Comparison of ENCODE assay signal across 24 cellular contexts in the genomic region with DNA sequence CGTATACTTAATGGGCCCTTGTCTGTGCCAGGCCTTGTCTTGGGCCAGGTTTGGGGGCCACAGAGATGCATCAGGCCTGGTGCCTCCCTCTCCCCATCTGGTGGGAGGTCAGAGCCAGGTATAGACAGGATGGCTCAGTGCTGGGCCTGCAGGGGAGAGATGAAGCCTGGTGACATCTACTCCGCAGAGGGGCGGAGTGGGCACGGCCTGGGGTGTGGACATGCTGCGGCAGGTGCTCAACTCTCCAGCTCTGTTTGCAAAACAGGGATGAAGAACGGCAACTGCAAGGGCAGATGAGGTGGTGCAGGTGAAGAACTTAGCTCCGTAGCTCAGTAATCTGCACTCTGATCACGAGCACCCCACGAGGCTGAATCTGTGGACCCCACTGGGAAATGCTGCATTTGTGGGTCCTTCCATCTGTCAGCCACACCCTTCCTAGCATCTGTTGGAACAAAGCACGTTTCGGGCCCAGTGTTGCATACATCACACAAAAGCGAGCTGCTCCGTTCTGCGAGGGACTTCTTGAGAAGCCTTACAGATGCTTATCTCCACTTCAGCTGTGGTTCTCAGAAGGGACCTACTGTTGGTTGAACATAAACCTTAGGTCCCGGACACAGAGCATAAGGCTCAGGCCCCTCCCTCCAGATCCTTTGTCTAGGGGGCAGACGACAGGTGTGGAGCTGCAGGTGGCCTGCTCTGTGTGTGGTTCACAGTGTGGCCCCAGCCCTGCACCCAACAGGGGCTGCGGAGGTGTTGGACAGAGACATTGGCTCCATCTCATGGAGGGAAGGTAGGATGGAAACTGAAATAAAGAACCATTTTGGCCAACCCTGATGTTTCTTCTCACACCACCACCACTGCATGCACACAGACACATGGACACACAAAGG.
DNase-seq lines count a peak whose midpoint lies in the region; ATAC-seq and TF ChIP-seq lines count a peak whose summit lies in the region.
"Had no signal": no experiment of that assay in that cellular context is flagged by ENCODE, and none has a peak within 500 bp of the region (broad histone marks: within the 10 kb centered on the region; RNA-seq: fewer than 3 reads in every experiment).

No MANE protein-coding gene starts in this region.

- no peaks in the 10 kb centered on the region for H3K36me3 ChIP-seq in trophoblast cell (ENCODE audit: control insufficient read depth in 1 of 2, insufficient read depth in 2 of 2, low read length in 2 of 2)
- no peaks in the 10 kb centered on the region for H3K36me3 ChIP-seq in smooth muscle cell (ENCODE audit: low read depth)
- H3K36me3 ChIP-seq: BLaER1 treated with 17β-estradiol and CSF1 and Interleukin-3, amounts not matched to agents 10 nM and 100 nM; left lung; SJCRH30; suprapubic skin; vagina had no signal

- H3K79me2 ChIP-seq in trophoblast cell (ENCODE audit: control insufficient read depth, insufficient read depth, low read length, poor library complexity) (no peaks in the 10 kb centered on the region), smooth muscle cell (ENCODE audit: low read depth) (no peaks in the 10 kb centered on the region)

- no peak overlapping the region for H3K4me2 ChIP-seq in trophoblast cell (ENCODE audit: low read length)
- no peak overlapping the region for H3K4me2 ChIP-seq in smooth muscle cell
- H3K4me2 ChIP-seq: BLaER1 treated with 17β-estradiol and CSF1 and Interleukin-3, amounts not matched to agents 10 nM and 100 nM had no signal

- no peak for TF ChIP-seq CTCF in smooth muscle cell (IDR thresholded peaks at IDR 0.05; ENCODE audit: borderline replicate concordance, insufficient read depth, poor library complexity, severe bottlenecking)

- POLR2A ChIA-PET in activated CD4-positive, alpha-beta T cell treated with anti-CD3 and anti-CD28 coated beads, Interleukin-2, amount 10 ng/mL, durations not matched to agents 7 days and 5 days (lab: Charles Lee), result no interaction called here

- H3K9ac ChIP-seq in trophoblast cell (ENCODE audit: low read length), result no peak overlapping the region
- H3K9ac ChIP-seq in smooth muscle cell (ENCODE audit: low read depth), result no peak overlapping the region
- H3K9ac ChIP-seq: BLaER1 treated with 17β-estradiol and CSF1 and Interleukin-3, amounts not matched to agents 10 nM and 100 nM had no signal

- peak overlapping the region; percentile 7 for H3K14ac ChIP-seq in trophoblast cell (ENCODE audit: low read length)

- H3K27me3 Mint-ChIP-seq in activated CD4-positive, alpha-beta T cell treated with anti-CD3 and anti-CD28 coated beads, Interleukin-2, amount 10 ng/mL, durations not matched to agents 7 days and 5 days, result peaks cover 10% of the 10 kb centered on the region
- peaks cover 5% of the 10 kb centered on the region for H3K27me3 Mint-ChIP-seq in activated T-helper 1 cell treated with anti-CD3 and anti-CD28 coated beads, Interleukin-12 subunit alpha, Interleukin-12 subunit beta, Interleukin-2, Interleukin-4 antibody, amounts not matched to agents 30 ng/mL and 10 ng/mL and 1 ng/mL, durations not matched to agents 14 hours and 24 hours and 36 hours (ENCODE audit: insufficient read depth)
- H3K27me3 Mint-ChIP-seq: central memory CD8-positive, alpha-beta T cell; T-helper 17 cell had no signal

- no peak overlapping the region for H4K91ac ChIP-seq in trophoblast cell (ENCODE audit: low read depth, low read length)

- H3K4me3 Mint-ChIP-seq in activated CD4-positive, alpha-beta T cell treated with anti-CD3 and anti-CD28 coated beads, Interleukin-2, amount 10 ng/mL, durations not matched to agents 7 days and 5 days, result no peak overlapping the region
- H3K4me3 Mint-ChIP-seq in activated T-helper 1 cell treated with anti-CD3 and anti-CD28 coated beads, Interleukin-12 subunit alpha, Interleukin-12 subunit beta, Interleukin-2, Interleukin-4 antibody, amounts not matched to agents 30 ng/mL and 10 ng/mL and 1 ng/mL, durations not matched to agents 14 hours and 24 hours and 36 hours, result no peak overlapping the region
- H3K4me3 Mint-ChIP-seq: activated T-cell treated with anti-CD3 and anti-CD28 coated beads, Interleukin-2, amount 50 U/mL, for 4 hours; central memory CD8-positive, alpha-beta T cell; nephron; T-helper 17 cell had no signal

- H3K4me1 ChIP-seq in trophoblast cell (ENCODE audit: control insufficient read depth in 1 of 2, insufficient read depth in 2 of 2, low read length in 2 of 2), result peaks cover 18 to 19% of the 10 kb centered on the region in 2 experiments
- H3K4me1 ChIP-seq in smooth muscle cell (ENCODE audit: low read depth), result no peaks in the 10 kb centered on the region
- H3K4me1 ChIP-seq: SJCRH30, vagina had no signal

- no peaks in the 10 kb centered on the region for H4K20me1 ChIP-seq in smooth muscle cell (ENCODE audit: low read depth)
- H4K20me1 ChIP-seq: BLaER1 treated with 17β-estradiol and CSF1 and Interleukin-3, amounts not matched to agents 10 nM and 100 nM had no signal

- peaks cover under 1% of the 10 kb centered on the region for H3F3A ChIP-seq in smooth muscle cell (ENCODE audit: low read depth)

- H2AFZ ChIP-seq in trophoblast cell (ENCODE audit: insufficient read depth, low read length, poor library complexity), result no peak overlapping the region
- H2AFZ ChIP-seq in smooth muscle cell (ENCODE audit: low read depth), result no peak overlapping the region

- no peak overlapping the region for H3K27ac ChIP-seq in trophoblast cell (ENCODE audit: low read depth, low read length)
- H3K27ac ChIP-seq in smooth muscle cell (ENCODE audit: low read depth), result no peak overlapping the region
- H3K27ac ChIP-seq: BLaER1 treated with 17β-estradiol and CSF1 and Interleukin-3, amounts not matched to agents 10 nM and 100 nM; left lung; SJCRH30; suprapubic skin; vagina; VCaP had no signal

- H3K18ac ChIP-seq in trophoblast cell (ENCODE audit: low read length), result no peak overlapping the region

- no peak overlapping the region for H2BK12ac ChIP-seq in trophoblast cell (ENCODE audit: low read length)

- peak; percentile 17 for DNase-seq in activated CD4-positive, alpha-beta T cell treated with anti-CD3 and anti-CD28 coated beads, Interleukin-2, amount 10 ng/mL, durations not matched to agents 7 days and 5 days
- DNase-seq in activated CD4-positive, alpha-beta T cell treated with anti-CD3 and anti-CD28 coated beads, Interleukin-2, amount 50 U/mL, for 1 hour, result no peak
- DNase-seq in NCI-H146 treated with DMSO at 0.1 percent for 48 hours (lab: John Stamatoyannopoulos, UW; ENCODE audit: unreplicated experiment) (peak; percentile 89), trophoblast cell (no peak), smooth muscle cell (lab: John Stamatoyannopoulos, UW; ENCODE audit: unreplicated experiment) (no peak), globus pallidus (ENCODE audit: low spot score) (no peak)
- no peak for DNase-seq in activated T-helper 1 cell treated with anti-CD3 and anti-CD28 coated beads, Interleukin-12 subunit alpha, Interleukin-12 subunit beta, Interleukin-2, Interleukin-4 antibody, amounts not matched to agents 30 ng/mL and 10 ng/mL and 1 ng/mL, durations not matched to agents 14 hours and 24 hours and 36 hours (ENCODE audit: low spot score)
- DNase-seq: ACHN; activated T-cell treated with anti-CD3 and anti-CD28 coated beads, Interleukin-2, amount 50 U/mL, for 4 hours; IMR-90; left lung; midbrain; NCI-H1105 treated with DMSO at 0.1 percent for 48 hours; SJCRH30; T-helper 17 cell had no signal

- no peak overlapping the region for H2AK5ac ChIP-seq in trophoblast cell (ENCODE audit: low read length)

- H3K79me1 ChIP-seq in trophoblast cell (ENCODE audit: low read length), result peaks cover 15% of the 10 kb centered on the region

- no peak overlapping the region for H3K23ac ChIP-seq in trophoblast cell (ENCODE audit: low read length)

- H3K27me3 ChIP-seq in trophoblast cell (ENCODE audit: insufficient read depth, low read length) (no peaks in the 10 kb centered on the region), smooth muscle cell (ENCODE audit: low read depth) (no peaks in the 10 kb centered on the region)
- H3K27me3 ChIP-seq: BLaER1 treated with 17β-estradiol and CSF1 and Interleukin-3, amounts not matched to agents 10 nM and 100 nM; left lung; SJCRH30; suprapubic skin; vagina had no signal

- no peak for ATAC-seq in GM18520 (IDR thresholded peaks at IDR 0.05; ENCODE audit: unreplicated experiment)
- ATAC-seq: activated naive CD4-positive, alpha-beta T cell treated with anti-CD3 and anti-CD28 coated beads, Interleukin-2, amount 50 U/mL, for 72 hours; activated T-cell treated with anti-CD3 and anti-CD28 coated beads, Interleukin-2, amount 50 U/mL, for 4 hours; left lung; Panc1; T-helper 17 cell had no signal

- no peaks in the 10 kb centered on the region for H3K9me3 ChIP-seq in trophoblast cell (ENCODE audit: insufficient read depth, low read depth, low read length)
- no peaks in the 10 kb centered on the region for H3K9me3 ChIP-seq in smooth muscle cell (replicated peaks; ENCODE audit: low read depth)
- H3K9me3 ChIP-seq: left lung, SJCRH30, suprapubic skin, vagina had no signal

- H3K4me3 ChIP-seq in trophoblast cell (ENCODE audit: low read depth, low read length) (no peak overlapping the region), smooth muscle cell (no peak overlapping the region)
- H3K4me3 ChIP-seq: BLaER1 treated with 17β-estradiol and CSF1 and Interleukin-3, amounts not matched to agents 10 nM and 100 nM; left lung; SJCRH30; suprapubic skin; vagina had no signal

- no peak overlapping the region for H2BK5ac ChIP-seq in trophoblast cell (ENCODE audit: low read depth, low read length, poor library complexity)

- no peak overlapping the region for H2BK120ac ChIP-seq in trophoblast cell (ENCODE audit: insufficient read depth, low read length, poor library complexity)

- intact Hi-C loops in activated T-helper 1 cell treated with anti-CD3 and anti-CD28 coated beads, Interleukin-12 subunit alpha, Interleukin-12 subunit beta, Interleukin-2, Interleukin-4 antibody, amounts not matched to agents 30 ng/mL and 10 ng/mL and 1 ng/mL, durations not matched to agents 14 hours and 24 hours and 36 hours (cut with micrococcal nuclease), result no loop called here

- H3K36me3 Mint-ChIP-seq in activated CD4-positive, alpha-beta T cell treated with anti-CD3 and anti-CD28 coated beads, Interleukin-2, amount 10 ng/mL, durations not matched to agents 7 days and 5 days (ENCODE audit: low read depth), result no peaks in the 10 kb centered on the region
- peaks cover 1% of the 10 kb centered on the region for H3K36me3 Mint-ChIP-seq in activated T-helper 1 cell treated with anti-CD3 and anti-CD28 coated beads, Interleukin-12 subunit alpha, Interleukin-12 subunit beta, Interleukin-2, Interleukin-4 antibody, amounts not matched to agents 30 ng/mL and 10 ng/mL and 1 ng/mL, durations not matched to agents 14 hours and 24 hours and 36 hours (ENCODE audit: low read depth)
- H3K36me3 Mint-ChIP-seq: activated naive CD4-positive, alpha-beta T cell treated with anti-CD3 and anti-CD28 coated beads, Interleukin-2, amount 50 U/mL, for 72 hours had no signal

- CTCF ChIA-PET in activated CD4-positive, alpha-beta T cell treated with anti-CD3 and anti-CD28 coated beads, Interleukin-2, amount 10 ng/mL, durations not matched to agents 7 days and 5 days (lab: Charles Lee), result interaction anchor here (0.6 to 1.6 kb wide), 3 partner anchors 13 to 218 kb away, joined by 3 to 5 read pairs (median 3); no protein-coding TSS in a partner anchor

- no peaks in the 10 kb centered on the region for H3K9me3 Mint-ChIP-seq in activated CD4-positive, alpha-beta T cell treated with anti-CD3 and anti-CD28 coated beads, Interleukin-2, amount 10 ng/mL, durations not matched to agents 7 days and 5 days
- peaks cover 4% of the 10 kb centered on the region for H3K9me3 Mint-ChIP-seq in activated T-helper 1 cell treated with anti-CD3 and anti-CD28 coated beads, Interleukin-12 subunit alpha, Interleukin-12 subunit beta, Interleukin-2, Interleukin-4 antibody, amounts not matched to agents 30 ng/mL and 10 ng/mL and 1 ng/mL, durations not matched to agents 14 hours and 24 hours and 36 hours
- H3K9me3 Mint-ChIP-seq: activated naive CD4-positive, alpha-beta T cell treated with anti-CD3 and anti-CD28 coated beads, Interleukin-2, amount 50 U/mL, for 72 hours; activated T-cell treated with anti-CD3 and anti-CD28 coated beads, Interleukin-2, amount 50 U/mL, for 4 hours; central memory CD8-positive, alpha-beta T cell; nephron had no signal

- H4K12ac ChIP-seq in trophoblast cell (ENCODE audit: low read depth, low read length), result no peak overlapping the region

- peak overlapping the region; percentile 67 for H3K27ac Mint-ChIP-seq in activated CD4-positive, alpha-beta T cell treated with anti-CD3 and anti-CD28 coated beads, Interleukin-2, amount 10 ng/mL, durations not matched to agents 7 days and 5 days
- peak overlapping the region; percentile 44 for H3K27ac Mint-ChIP-seq in activated T-helper 1 cell treated with anti-CD3 and anti-CD28 coated beads, Interleukin-12 subunit alpha, Interleukin-12 subunit beta, Interleukin-2, Interleukin-4 antibody, amounts not matched to agents 30 ng/mL and 10 ng/mL and 1 ng/mL, durations not matched to agents 14 hours and 24 hours and 36 hours
- H3K27ac Mint-ChIP-seq: nephron, T-helper 17 cell had no signal

- no CpG with 5 or more reads among the region's 17 CpGs for WGBS in trophoblast cell (ENCODE audit: extremely low coverage, insufficient coverage, insufficient read length)
- 95% methylated on average over 17 of the region's 17 CpGs for WGBS in smooth muscle cell (ENCODE audit: low lambda C conversion rate)

- no peak overlapping the region for H3K4ac ChIP-seq in trophoblast cell (ENCODE audit: low read depth, low read length)

- no peak overlapping the region for H4K8ac ChIP-seq in trophoblast cell (ENCODE audit: low read depth, low read length)

- peaks cover 71% of the 10 kb centered on the region for H3K4me1 Mint-ChIP-seq in activated CD4-positive, alpha-beta T cell treated with anti-CD3 and anti-CD28 coated beads, Interleukin-2, amount 10 ng/mL, durations not matched to agents 7 days and 5 days
- H3K4me1 Mint-ChIP-seq in activated T-helper 1 cell treated with anti-CD3 and anti-CD28 coated beads, Interleukin-12 subunit alpha, Interleukin-12 subunit beta, Interleukin-2, Interleukin-4 antibody, amounts not matched to agents 30 ng/mL and 10 ng/mL and 1 ng/mL, durations not matched to agents 14 hours and 24 hours and 36 hours (ENCODE audit: low read depth), result peaks cover 79% of the 10 kb centered on the region
- H3K4me1 Mint-ChIP-seq: central memory CD8-positive, alpha-beta T cell; nephron had no signal

Comparison
In these comparisons a context has a peak if more than half of its experiments do, and no peak if none do; other contexts are left out.
1. DNase-seq: peak in activated CD4-positive, alpha-beta T cell treated with anti-CD3 and anti-CD28 coated beads, Interleukin-2, amount 10 ng/mL, durations not matched to agents 7 days and 5 days (single experiment) and NCI-H146 treated with DMSO at 0.1 percent for 48 hours (single experiment); none in activated CD4-positive, alpha-beta T cell treated with anti-CD3 and anti-CD28 coated beads, Interleukin-2, amount 50 U/mL, for 1 hour (single experiment), activated T-helper 1 cell treated with anti-CD3 and anti-CD28 coated beads, Interleukin-12 subunit alpha, Interleukin-12 subunit beta, Interleukin-2, Interleukin-4 antibody, amounts not matched to agents 30 ng/mL and 10 ng/mL and 1 ng/mL, durations not matched to agents 14 hours and 24 hours and 36 hours (single experiment), trophoblast cell (0 of 2), smooth muscle cell (single experiment) and globus pallidus (single experiment).